Comparison of ENCODE assay signal across 25 cellular contexts in genomic region chr10:87829986-87830732, GRCh38. TPM values are rescaled to one million over a fixed set of nuclear protein-coding genes. Genes with fewer than 3 reads are reported as not detected.
A peak's percentile ranks its signal among the peaks of the same experiment; 100 is the strongest.
DNase-seq lines count a peak whose midpoint lies in the region; ATAC-seq, FAIRE-seq and TF ChIP-seq lines count a peak whose summit lies in the region.
"Had no signal": no experiment of that assay in that cellular context is flagged by ENCODE, and none has a peak within 500 bp of the region (broad histone marks: within the 10 kb centered on the region; RNA-seq: fewer than 3 reads in every experiment).

No MANE protein-coding gene starts in this region.

- no peak for FAIRE-seq in GM12878 (lab: Jason Lieb, UNC)
- FAIRE-seq: GM18507 had no signal

- H4K20me1 ChIP-seq in GM12878 (ENCODE audit: control insufficient read depth, insufficient read depth): no peaks in the 10 kb centered on the region

- CTCF ChIA-PET in HEK293 (lab: Yijun Ruan, JAX): interaction anchor here (0.7 to 1.1 kb wide), 3 partner anchors 9 to 20 kb away, joined by 3 read pairs; no protein-coding TSS in a partner anchor
- CTCF ChIA-PET in GM12878 (lab: Yijun Ruan, JAX): interaction anchor here (0.9 to 1.3 kb wide), 5 partner anchors 8 to 722 kb away, joined by 3 read pairs; partner anchors contain the start of gene ATAD1

- H3K79me2 ChIP-seq in GM12878 (ENCODE audit: control insufficient read depth, insufficient read depth, low read length): no peaks in the 10 kb centered on the region

- no peak overlapping the region for H3K9ac ChIP-seq in GM12878 (ENCODE audit: control insufficient read depth, insufficient read depth, low read length)
- H3K9ac ChIP-seq: neural progenitor cell had no signal

- H3K27ac ChIP-seq in HEK293 (ENCODE audit: extremely low read depth, low read depth, low read length) (no peak overlapping the region), GM12878 (ENCODE audit: control insufficient read depth, insufficient read depth) (no peak overlapping the region)
- H3K27ac ChIP-seq: adrenal gland, body of pancreas, neural progenitor cell, sigmoid colon, testis had no signal

- TF ChIP-seq POLR2A in GM12878 (IDR thresholded peaks at IDR 0.05; ENCODE audit: low read depth, low read length): no peak

- ATAC-seq in activated T-cell treated with anti-CD3 and anti-CD28 coated beads, Interleukin-2, amount 50 U/mL, for 72 hours (replicated peaks in 1 of 2): peak; percentile 95
- ATAC-seq in GM12878: peak; percentile 56
- ATAC-seq in natural killer cell treated with Interleukin-12 subunit alpha and Interleukin-12 subunit beta and Interleukin-15 and Interleukin-18, amount 100 ng/mL, for 72 hours: peak; percentile 82 to 89
- ATAC-seq in GM19023 (IDR thresholded peaks at IDR 0.05; ENCODE audit: unreplicated experiment): no peak
- ATAC-seq in GM19351 (IDR thresholded peaks at IDR 0.05; ENCODE audit: unreplicated experiment): no peak
- ATAC-seq: body of pancreas had no signal

- SMC1A ChIA-PET in GM12878 (lab: Charles Lee; ENCODE audit: uncharacterized antibody, unreplicated experiment): interaction anchor here (1.2 to 3.9 kb wide), 5 partner anchors 9 to 15 kb away, joined by 5 to 21 read pairs (median 6); partner anchors contain the start of gene ATAD1

- H3K4me1 Mint-ChIP-seq in activated T-cell treated with anti-CD3 and anti-CD28 coated beads, Interleukin-2, amount 50 U/mL, for 72 hours (ENCODE audit: low read depth): peaks cover 48% of the 10 kb centered on the region
- H3K4me1 Mint-ChIP-seq in natural killer cell treated with Interleukin-12 subunit alpha and Interleukin-12 subunit beta and Interleukin-15 and Interleukin-18, amount 100 ng/mL, for 72 hours (ENCODE audit: low read depth in 2 of 2): peaks cover 19 to 33% of the 10 kb centered on the region in 2 donors
- H3K4me1 Mint-ChIP-seq: stimulated activated naive B cell treated with anti-CD40 and anti-IgM and Interleukin-4, amounts not matched to agents 10 μg/mL and 1 μg/mL and 100 μg/mL, for 72 hours had no signal

- TF ChIP-seq EP300 in GM12878 (IDR thresholded peaks at IDR 0.05; ENCODE audit: borderline replicate concordance in 1 of 2, control insufficient read depth in 1 of 2, low read depth in 2 of 2, low read length in 2 of 2): no peak

- TF ChIP-seq CTCF in HEK293 (tag by site-specific recombination; IDR thresholded peaks at IDR 0.05) (no peak), GM12878 (IDR thresholded peaks at IDR 0.05 in 2 of 3, conservative IDR thresholded peaks at IDR 0.05 in 1 of 3; ENCODE audit: control insufficient read depth in 2 of 3, extremely low read depth in 1 of 3, insufficient read depth in 1 of 3, low read depth in 3 of 3, low read length in 3 of 3) (no peak)

- TF ChIP-seq RAD21 in GM12878 (IDR thresholded peaks at IDR 0.05; ENCODE audit: insufficient read depth, low read depth, low read length): no peak

- H3K27me3 Mint-ChIP-seq in activated T-cell treated with anti-CD3 and anti-CD28 coated beads, Interleukin-2, amount 50 U/mL, for 72 hours (ENCODE audit: low read depth): no peaks in the 10 kb centered on the region
- H3K27me3 Mint-ChIP-seq in natural killer cell treated with Interleukin-12 subunit alpha and Interleukin-12 subunit beta and Interleukin-15 and Interleukin-18, amount 100 ng/mL, for 72 hours: no peaks in the 10 kb centered on the region
- H3K27me3 Mint-ChIP-seq: stimulated activated naive B cell treated with anti-CD40 and anti-IgM and Interleukin-4, amounts not matched to agents 10 μg/mL and 1 μg/mL and 100 μg/mL, for 72 hours had no signal

- intact Hi-C loops in GM12878 (cut with micrococcal nuclease; ENCODE audit: unreplicated experiment): no loop called here

- H2AFZ ChIP-seq in GM12878 (ENCODE audit: control insufficient read depth, low read depth, low read length): no peak overlapping the region
- H2AFZ ChIP-seq: neural progenitor cell had no signal

- H3K36me3 ChIP-seq in HEK293 (ENCODE audit: control insufficient read depth in 2 of 2, insufficient read depth in 1 of 2, low read length in 2 of 2) (no peaks in the 10 kb centered on the region), GM12878 (ENCODE audit: control insufficient read depth in 2 of 2, insufficient read depth in 2 of 2, low read length in 1 of 2) (no peaks in the 10 kb centered on the region)
- H3K36me3 ChIP-seq: adrenal gland, neural progenitor cell, sigmoid colon had no signal

- in situ Hi-C loops in GM12878 (cut with MboI): no loop called here

- RAD21 ChIA-PET in GM12878 (lab: Charles Lee; ENCODE audit: unreplicated experiment): no interaction called here

- H3K9me3 ChIP-seq in HEK293 (ENCODE audit: control insufficient read depth, insufficient read depth, low read depth, low read length): no peaks in the 10 kb centered on the region
- no peaks in the 10 kb centered on the region; the same call in 2 of the 3 replicates for H3K9me3 ChIP-seq in GM12878 (replicated peaks; ENCODE audit: control insufficient read depth, insufficient read depth, low read length)
- H3K9me3 ChIP-seq: adrenal gland, body of pancreas, sigmoid colon, testis had no signal

- peaks cover 2 to 3% of the 10 kb centered on the region in 2 donors for H3K36me3 Mint-ChIP-seq in activated T-cell treated with anti-CD3 and anti-CD28 coated beads, Interleukin-2, amount 50 U/mL, for 72 hours (ENCODE audit: insufficient read depth in 2 of 2)
- H3K36me3 Mint-ChIP-seq in natural killer cell treated with Interleukin-12 subunit alpha and Interleukin-12 subunit beta and Interleukin-15 and Interleukin-18, amount 100 ng/mL, for 72 hours: no peaks in the 10 kb centered on the region
- H3K36me3 Mint-ChIP-seq: neural progenitor cell; stimulated activated naive B cell treated with anti-CD40 and anti-IgM and Interleukin-4, amounts not matched to agents 10 μg/mL and 1 μg/mL and 100 μg/mL, for 72 hours had no signal

- H3K4me1 ChIP-seq in HEK293 (ENCODE audit: control insufficient read depth, insufficient read depth, low read length): no peaks in the 10 kb centered on the region
- H3K4me1 ChIP-seq in GM12878 (ENCODE audit: control insufficient read depth, insufficient read depth, low read length): no peaks in the 10 kb centered on the region
- H3K4me1 ChIP-seq: adrenal gland, body of pancreas, neural progenitor cell, sigmoid colon, testis had no signal

- peaks cover 1 to 3% of the 10 kb centered on the region in 2 donors for H3K9me3 Mint-ChIP-seq in activated T-cell treated with anti-CD3 and anti-CD28 coated beads, Interleukin-2, amount 50 U/mL, for 72 hours
- H3K9me3 Mint-ChIP-seq in natural killer cell treated with Interleukin-12 subunit alpha and Interleukin-12 subunit beta and Interleukin-15 and Interleukin-18, amount 100 ng/mL, for 72 hours: no peaks in the 10 kb centered on the region
- H3K9me3 Mint-ChIP-seq: activated CD4-positive, alpha-beta T cell treated with anti-CD3 and anti-CD28 coated beads, Interleukin-2, amount 10 ng/mL, durations not matched to agents 7 days and 5 days; neural progenitor cell; stimulated activated naive B cell treated with anti-CD40 and anti-IgM and Interleukin-4, amounts not matched to agents 10 μg/mL and 1 μg/mL and 100 μg/mL, for 72 hours had no signal

- no peaks in the 10 kb centered on the region for H3K27me3 ChIP-seq in GM12878 (replicated peaks in 1 of 2; ENCODE audit: control insufficient read depth in 2 of 2, insufficient read depth in 2 of 2, low read length in 1 of 2)
- H3K27me3 ChIP-seq: adrenal gland, body of pancreas, neural progenitor cell, sigmoid colon, testis had no signal

- H3K4me3 ChIP-seq in HEK293 (ENCODE audit: low read depth, low read length) (no peak overlapping the region), GM12878 (no peak overlapping the region)
- H3K4me3 ChIP-seq: adrenal gland, body of pancreas, neural progenitor cell, sigmoid colon, testis had no signal

- no peak overlapping the region for H3K4me2 ChIP-seq in GM12878 (ENCODE audit: control insufficient read depth, insufficient read depth)
- H3K4me2 ChIP-seq: neural progenitor cell had no signal

- POLR2A ChIA-PET in HEK293 (lab: Yijun Ruan, JAX): interaction anchor here (1.8 kb wide), 1 partner anchor 12 kb away, joined by 5 read pairs; the partner anchor contains the start of gene ATAD1
- POLR2A ChIA-PET in GM12878 (lab: Charles Lee): interaction anchor here (1.7 kb wide), 1 partner anchor 11 kb away, joined by 4 read pairs; no protein-coding TSS in a partner anchor

- BruUV-seq in GM12878 (replicated peaks; lab: Mats Ljungman, UMichigan): no TSS peak

- H3K27ac Mint-ChIP-seq in activated T-cell treated with anti-CD3 and anti-CD28 coated beads, Interleukin-2, amount 50 U/mL, for 72 hours: peak overlapping the region; percentile 0
- peak overlapping the region; percentile 15 to 63 for H3K27ac Mint-ChIP-seq in natural killer cell treated with Interleukin-12 subunit alpha and Interleukin-12 subunit beta and Interleukin-15 and Interleukin-18, amount 100 ng/mL, for 72 hours
- H3K27ac Mint-ChIP-seq: activated CD4-positive, alpha-beta T cell treated with anti-CD3 and anti-CD28 coated beads, Interleukin-2, amount 10 ng/mL, durations not matched to agents 7 days and 5 days; neural progenitor cell; stimulated activated naive B cell treated with anti-CD40 and anti-IgM and Interleukin-4, amounts not matched to agents 10 μg/mL and 1 μg/mL and 100 μg/mL, for 72 hours had no signal

- no peak for DNase-seq in activated T-cell treated with anti-CD3 and anti-CD28 coated beads, Interleukin-2, amount 50 U/mL, for 72 hours
- DNase-seq in activated T-cell treated with anti-CD3 and anti-CD28 coated beads, Interleukin-2, amount 50 U/mL, for 1 hour: no peak
- no peak for DNase-seq in GM12878 (ENCODE audit: low read depth, low spot score)
- DNase-seq in natural killer cell treated with Interleukin-12 subunit alpha and Interleukin-12 subunit beta and Interleukin-15 and Interleukin-18, amount 100 ng/mL, for 72 hours (ENCODE audit: low spot score): no peak
- DNase-seq in Kasumi-1 (lab: John Stamatoyannopoulos, UW): no peak
- DNase-seq: activated CD4-positive, alpha-beta T cell treated with anti-CD3 and anti-CD28 coated beads, Interleukin-2, amount 10 ng/mL, durations not matched to agents 7 days and 5 days; activated gamma-delta T cell; adrenal gland; body of pancreas; COR-L47; erythroblast; KBM-7; MV-4-11; NCI-H1436 treated with DMSO at 0.1 percent for 48 hours; NCI-H446; posterior cingulate gyrus; sigmoid colon; stimulated activated CD4-positive, alpha-beta T cell treated with anti-CD3 and anti-CD28 coated beads, Interleukin-4, amount 100 ng/mL, for 4 hours; stimulated activated naive B cell treated with anti-CD40 and anti-IgM and Interleukin-4, amounts not matched to agents 10 μg/mL and 1 μg/mL and 100 μg/mL, for 72 hours; testis had no signal

- peak overlapping the region in 1 of 2 donors; percentile 8 for H3K4me3 Mint-ChIP-seq in activated T-cell treated with anti-CD3 and anti-CD28 coated beads, Interleukin-2, amount 50 U/mL, for 72 hours
- H3K4me3 Mint-ChIP-seq in natural killer cell treated with Interleukin-12 subunit alpha and Interleukin-12 subunit beta and Interleukin-15 and Interleukin-18, amount 100 ng/mL, for 72 hours: peak overlapping the region; percentile 24
- H3K4me3 Mint-ChIP-seq: activated CD4-positive, alpha-beta T cell treated with anti-CD3 and anti-CD28 coated beads, Interleukin-2, amount 10 ng/mL, durations not matched to agents 7 days and 5 days; neural progenitor cell; stimulated activated naive B cell treated with anti-CD40 and anti-IgM and Interleukin-4, amounts not matched to agents 10 μg/mL and 1 μg/mL and 100 μg/mL, for 72 hours had no signal

RNA-seq across cellular contexts. Expression of gene ATAD1, which starts 12.1 kb away (rescaled TPM):
- 10 to 100 TPM; 54.2 to 55.9 TPM for total RNA-seq in activated T-cell treated with anti-CD3 and anti-CD28 coated beads, Interleukin-2, amount 50 U/mL, for 72 hours
- 142 and 161 TPM in 2 replicates for total RNA-seq in GM12878 (2013; cell fraction: nucleolus; rRNA removed)
- total RNA-seq in GM12878 (2014; rRNA removed) (30.3 and 35.9 TPM in 2 replicates), GM12878 (2014; rRNA removed; fragmentation: Illumina TruSeq; extraction: Trizol) (40.1 and 41.3 TPM in 2 replicates), GM12878 (2021) (37.7 and 48.9 TPM in 2 replicates)
- polyA plus RNA-seq in GM12878 (2011; ENCODE audit: low read depth): 12.0 TPM
- polyA plus RNA-seq in GM12878 (2011; rRNA removed) (40.8 and 79.5 TPM in 2 replicates), GM12878 (2014; fragmentation: Illumina TruSeq; extraction: Trizol) (43.3 and 56.8 TPM in 2 replicates), GM12878 (2014; fragmentation: Nextera tagmentation; extraction: Ambion mirVana) (10 to 100 TPM; 33.6 to 35.0 TPM), GM12878 (2014; rRNA removed) (20.5 and 24.7 TPM in 2 replicates), GM12878 (2016; fragmentation: Nextera tagmentation; extraction: Ambion mirVana) (10 to 100 TPM; 58.0 to 59.3 TPM)
- 9.7 and 13.3 TPM in 2 replicates for polyA plus RNA-seq in GM12878 (2011; cell fraction: cytosol; rRNA removed)
- 16.8 and 17.1 TPM in 2 replicates for polyA plus RNA-seq in GM12878 (2011; cell fraction: nucleus; rRNA removed)
- 17.4 and 29.0 TPM in 2 replicates for polyA plus RNA-seq in GM12878 (2012)
- polyA minus RNA-seq in GM12878 (2011; rRNA and poly(A)+ RNA removed): 16.3 and 27.9 TPM in 2 replicates
- polyA minus RNA-seq in GM12878 (2011; cell fraction: cytosol; rRNA and poly(A)+ RNA removed): 12.7 and 13.1 TPM in 2 replicates
- 16.0 and 24.2 TPM in 2 replicates for polyA minus RNA-seq in GM12878 (2011; cell fraction: nucleus; rRNA and poly(A)+ RNA removed)
- total RNA-seq in natural killer cell treated with Interleukin-12 subunit alpha and Interleukin-12 subunit beta and Interleukin-15 and Interleukin-18, amount 100 ng/mL, for 72 hours: 10 to 100 TPM; 48.3 to 65.2 TPM

RNA-seq across cellular contexts. Expression of gene KLLN, which starts 33.2 kb away (rescaled TPM):
- total RNA-seq in activated T-cell treated with anti-CD3 and anti-CD28 coated beads, Interleukin-2, amount 50 U/mL, for 72 hours: under 1 TPM; 0.22 to 0.46 TPM
- total RNA-seq in GM12878 (2013; cell fraction: nucleolus; rRNA removed): 3.1 and 3.4 TPM in 2 replicates
- total RNA-seq in GM12878 (2014; rRNA removed): 1.4 and 1.7 TPM in 2 replicates
- 1.5 TPM in 2 replicates for total RNA-seq in GM12878 (2014; rRNA removed; fragmentation: Illumina TruSeq; extraction: Trizol)
- 1.9 and 2.0 TPM in 2 replicates for total RNA-seq in GM12878 (2021)
- 0.62 TPM for polyA plus RNA-seq in GM12878 (2011; ENCODE audit: low read depth)
- 0.86 and 0.87 TPM in 2 replicates for polyA plus RNA-seq in GM12878 (2011; rRNA removed)
- 0.91 and 1.0 TPM in 2 replicates for polyA plus RNA-seq in GM12878 (2011; cell fraction: cytosol; rRNA removed)
- polyA plus RNA-seq in GM12878 (2011; cell fraction: nucleus; rRNA removed): 1.3 and 1.7 TPM in 2 replicates
- 0.99 and 1.5 TPM in 2 replicates for polyA plus RNA-seq in GM12878 (2012)
- 1.7 and 2.1 TPM in 2 replicates for polyA plus RNA-seq in GM12878 (2014; fragmentation: Illumina TruSeq; extraction: Trizol)
- polyA plus RNA-seq in GM12878 (2014; fragmentation: Nextera tagmentation; extraction: Ambion mirVana): 1 to 10 TPM; 2.0 to 2.1 TPM
- polyA plus RNA-seq in GM12878 (2014; rRNA removed): 1.1 TPM in 2 replicates
- polyA plus RNA-seq in GM12878 (2016; fragmentation: Nextera tagmentation; extraction: Ambion mirVana): 1 to 10 TPM; 1.8 to 2.2 TPM
- polyA minus RNA-seq in GM12878 (2011; rRNA and poly(A)+ RNA removed): 2.0 and 2.2 TPM in 2 replicates
- 0.94 and 1.3 TPM in 2 replicates for polyA minus RNA-seq in GM12878 (2011; cell fraction: cytosol; rRNA and poly(A)+ RNA removed)
- polyA minus RNA-seq in GM12878 (2011; cell fraction: nucleus; rRNA and poly(A)+ RNA removed): 3.6 and 5.4 TPM in 2 replicates
- total RNA-seq in natural killer cell treated with Interleukin-12 subunit alpha and Interleukin-12 subunit beta and Interleukin-15 and Interleukin-18, amount 100 ng/mL, for 72 hours: under 1 TPM; 0.17 to 0.52 TPM

RNA-seq across cellular contexts. Expression of gene PTEN, which starts 33.3 kb away (rescaled TPM):
- 10 to 100 TPM; 64.9 to 71.6 TPM for total RNA-seq in activated T-cell treated with anti-CD3 and anti-CD28 coated beads, Interleukin-2, amount 50 U/mL, for 72 hours
- 856 and 868 TPM in 2 replicates for total RNA-seq in GM12878 (2013; cell fraction: nucleolus; rRNA removed)
- total RNA-seq in GM12878 (2014; rRNA removed) (83.1 and 113 TPM in 2 replicates), GM12878 (2014; rRNA removed; fragmentation: Illumina TruSeq; extraction: Trizol) (175 and 183 TPM in 2 replicates), GM12878 (2021) (87.5 and 94.9 TPM in 2 replicates)
- polyA plus RNA-seq in GM12878 (2011; ENCODE audit: low read depth): 24.4 TPM
- polyA plus RNA-seq in GM12878 (2011; rRNA removed) (94.3 and 180 TPM in 2 replicates), GM12878 (2014; fragmentation: Illumina TruSeq; extraction: Trizol) (53.0 and 67.7 TPM in 2 replicates), GM12878 (2014; fragmentation: Nextera tagmentation; extraction: Ambion mirVana) (10 to 100 TPM; 26.1 to 59.5 TPM), GM12878 (2014; rRNA removed) (35.0 and 45.0 TPM in 2 replicates), GM12878 (2016; fragmentation: Nextera tagmentation; extraction: Ambion mirVana) (10 to 100 TPM; 49.5 to 56.8 TPM)
- 19.9 and 22.4 TPM in 2 replicates for polyA plus RNA-seq in GM12878 (2011; cell fraction: cytosol; rRNA removed)
- 52.2 and 61.7 TPM in 2 replicates for polyA plus RNA-seq in GM12878 (2011; cell fraction: nucleus; rRNA removed)
- polyA plus RNA-seq in GM12878 (2012): 100 and 102 TPM in 2 replicates
- 143 and 199 TPM in 2 replicates for polyA minus RNA-seq in GM12878 (2011; rRNA and poly(A)+ RNA removed)
- 54.9 and 66.1 TPM in 2 replicates for polyA minus RNA-seq in GM12878 (2011; cell fraction: cytosol; rRNA and poly(A)+ RNA removed)
- polyA minus RNA-seq in GM12878 (2011; cell fraction: nucleus; rRNA and poly(A)+ RNA removed): 165 and 285 TPM in 2 replicates
- 10 to 100 TPM; 49.8 to 75.3 TPM for total RNA-seq in natural killer cell treated with Interleukin-12 subunit alpha and Interleukin-12 subunit beta and Interleukin-15 and Interleukin-18, amount 100 ng/mL, for 72 hours

Comparison
In these comparisons a context has a peak if more than half of its experiments do, and no peak if none do; other contexts are left out.
1. ATAC-seq: peak in activated T-cell treated with anti-CD3 and anti-CD28 coated beads, Interleukin-2, amount 50 U/mL, for 72 hours (2 of 2), GM12878 (single experiment) and natural killer cell treated with Interleukin-12 subunit alpha and Interleukin-12 subunit beta and Interleukin-15 and Interleukin-18, amount 100 ng/mL, for 72 hours (2 of 2); none in GM19023 (single experiment) and GM19351 (single experiment).